In genomic region chr15:96331942-96332853, GRCh38 we compare ENCODE assay signal across 8 cellular contexts. TPM values are rescaled to one million over a fixed set of nuclear protein-coding genes. Genes with fewer than 3 reads are reported as not detected.
DNase-seq lines count a peak whose midpoint lies in the region; TF ChIP-seq lines count a peak whose summit lies in the region.

No MANE protein-coding gene starts in this region.

- no peaks in the 10 kb centered on the region for H3K9me2 ChIP-seq in hepatocyte (replicated peaks; ENCODE audit: insufficient read depth)

- H3K9me3 ChIP-seq in hepatocyte (ENCODE audit: low read depth) = no peaks in the 10 kb centered on the region

- peaks cover 89% of the 10 kb centered on the region for H3K79me2 ChIP-seq in hepatocyte

- peaks cover 52% of the 10 kb centered on the region for H4K20me1 ChIP-seq in hepatocyte (ENCODE audit: insufficient read depth, poor library complexity, severe bottlenecking)

- H3K36me3 Mint-ChIP-seq in activated T-helper 2 cell treated with anti-CD3 and anti-CD28 coated beads, Interferon-gamma antibody, Interleukin-2, Interleukin-4, amounts not matched to agents 10 μg/mL and 5 μg/mL and 100 μg/mL, durations not matched to agents 14 hours and 24 hours and 36 hours (ENCODE audit: low read depth) = peaks cover 4% of the 10 kb centered on the region

- H3K4me3 ChIP-seq in hepatocyte = peak overlapping the region; percentile 61

- H3K4me1 ChIP-seq in hepatocyte (ENCODE audit: insufficient read depth) = peaks cover 22% of the 10 kb centered on the region

- H3K9me3 Mint-ChIP-seq in activated T-helper 2 cell treated with anti-CD3 and anti-CD28 coated beads, Interferon-gamma antibody, Interleukin-2, Interleukin-4, amounts not matched to agents 10 μg/mL and 5 μg/mL and 100 μg/mL, durations not matched to agents 14 hours and 24 hours and 36 hours = no peaks in the 10 kb centered on the region

- WGBS in hepatocyte (ENCODE audit: low lambda C conversion rate, missing lambda C conversion rate) = 2% methylated on average over 56 of the region's 75 CpGs

- H3K36me3 ChIP-seq in hepatocyte (replicated peaks; ENCODE audit: insufficient read depth, low read depth) = no peaks in the 10 kb centered on the region

- H3K4me2 ChIP-seq in hepatocyte = peak overlapping the region; percentile 96

- peak overlapping the region; percentile 94 for H3K27ac ChIP-seq in hepatocyte

- H3K4me3 Mint-ChIP-seq in activated T-helper 2 cell treated with anti-CD3 and anti-CD28 coated beads, Interferon-gamma antibody, Interleukin-2, Interleukin-4, amounts not matched to agents 10 μg/mL and 5 μg/mL and 100 μg/mL, durations not matched to agents 14 hours and 24 hours and 36 hours (ENCODE audit: low read depth) = peak overlapping the region; percentile 26

- DNase-seq in AG08395 (ENCODE audit: low spot score) (peak; percentile 26), HK-2 (ENCODE audit: unreplicated experiment) (peak; percentile 53), hepatocyte (ENCODE audit: low spot score) (peak; percentile 67), smooth muscle cell of the brain vasculature (ENCODE audit: low read depth, low spot score) (peak; percentile 6), activated gamma-delta T cell treated with Interleukin-2 at 50 U/mL for 16 hours (no peak), HPDE6-E6E7 (ENCODE audit: extremely low spot score) (no peak), GM03348 (ENCODE audit: low spot score) (no peak)
- no peak for DNase-seq in activated T-helper 2 cell treated with anti-CD3 and anti-CD28 coated beads, Interferon-gamma antibody, Interleukin-2, Interleukin-4, amounts not matched to agents 10 μg/mL and 5 μg/mL and 100 μg/mL, durations not matched to agents 14 hours and 24 hours and 36 hours (ENCODE audit: low spot score)

- H2AFZ ChIP-seq in hepatocyte = peak overlapping the region; percentile 22

- peaks cover 73% of the 10 kb centered on the region for H3K27me3 Mint-ChIP-seq in activated T-helper 2 cell treated with anti-CD3 and anti-CD28 coated beads, Interferon-gamma antibody, Interleukin-2, Interleukin-4, amounts not matched to agents 10 μg/mL and 5 μg/mL and 100 μg/mL, durations not matched to agents 14 hours and 24 hours and 36 hours (ENCODE audit: low read depth)

- TF ChIP-seq CTCF in hepatocyte (IDR thresholded peaks at IDR 0.05; ENCODE audit: poor library complexity) = no peak

- intact Hi-C loops in activated T-helper 2 cell treated with anti-CD3 and anti-CD28 coated beads, Interferon-gamma antibody, Interleukin-2, Interleukin-4, amounts not matched to agents 10 μg/mL and 5 μg/mL and 100 μg/mL, durations not matched to agents 14 hours and 24 hours and 36 hours (cut with micrococcal nuclease) = loop anchor here (10.0 kb wide), 1 partner anchor 277 kb away; no protein-coding TSS in a partner anchor

- peak overlapping the region; percentile 43 for H3K27ac Mint-ChIP-seq in activated T-helper 2 cell treated with anti-CD3 and anti-CD28 coated beads, Interferon-gamma antibody, Interleukin-2, Interleukin-4, amounts not matched to agents 10 μg/mL and 5 μg/mL and 100 μg/mL, durations not matched to agents 14 hours and 24 hours and 36 hours

- no peaks in the 10 kb centered on the region for H3K27me3 ChIP-seq in hepatocyte

- H3K4me1 Mint-ChIP-seq in activated T-helper 2 cell treated with anti-CD3 and anti-CD28 coated beads, Interferon-gamma antibody, Interleukin-2, Interleukin-4, amounts not matched to agents 10 μg/mL and 5 μg/mL and 100 μg/mL, durations not matched to agents 14 hours and 24 hours and 36 hours (ENCODE audit: low read depth) = peaks cover 6% of the 10 kb centered on the region

RNA-seq across cellular contexts. Expression of gene NR2F2, which starts 1.7 kb away (rescaled TPM):
- not detected in 2 replicates for total RNA-seq in activated T-helper 2 cell treated with anti-CD3 and anti-CD28 coated beads, Interferon-gamma antibody, Interleukin-2, Interleukin-4, amounts not matched to agents 10 μg/mL and 5 μg/mL and 100 μg/mL, durations not matched to agents 14 hours and 24 hours and 36 hours
- 16.5 and 23.0 TPM in 2 replicates for total RNA-seq in hepatocyte
- polyA plus RNA-seq in hepatocyte = 27.9 and 28.3 TPM in 2 replicates

Comparison
In these comparisons a context has a peak if more than half of its experiments do, and no peak if none do; other contexts are left out.
1. DNase-seq: peak in AG08395 (single experiment), HK-2 (single experiment), hepatocyte (single experiment) and smooth muscle cell of the brain vasculature (single experiment); none in activated T-helper 2 cell treated with anti-CD3 and anti-CD28 coated beads, Interferon-gamma antibody, Interleukin-2, Interleukin-4, amounts not matched to agents 10 μg/mL and 5 μg/mL and 100 μg/mL, durations not matched to agents 14 hours and 24 hours and 36 hours (single experiment), activated gamma-delta T cell treated with Interleukin-2 at 50 U/mL for 16 hours (single experiment), HPDE6-E6E7 (single experiment) and GM03348 (single experiment).
2. RNA of gene NR2F2, which starts 1.7 kb away (total RNA-seq): 16.5 to 23.0 TPM in hepatocyte; not detected in activated T-helper 2 cell treated with anti-CD3 and anti-CD28 coated beads, Interferon-gamma antibody, Interleukin-2, Interleukin-4, amounts not matched to agents 10 μg/mL and 5 μg/mL and 100 μg/mL, durations not matched to agents 14 hours and 24 hours and 36 hours; every median in the first group is over 10 times any median in the second.